ENCODE assay signal across 29 cellular contexts in genomic region chr1:18266391-18266790, GRCh38.
"Had no signal": no experiment of that assay in that cellular context is flagged by ENCODE, and none has a peak within 500 bp of the region (broad histone marks: within the 10 kb centered on the region; RNA-seq: fewer than 3 reads in every experiment).

No MANE protein-coding gene starts in this region.

- H3K4me1 Mint-ChIP-seq: immature natural killer cell, mesothelial cell of epicardium had no signal

- H3K27ac Mint-ChIP-seq: dendritic cell treated with granulocyte-macrophage colony-stimulating factor and Interleukin-4, amounts not matched to agents 40 ng/mL and 50 ng/mL, for 4 days; effector memory CD8-positive, alpha-beta T cell; endodermal cell; immature natural killer cell; mesothelial cell of epicardium had no signal

- FAIRE-seq: endometrium, kidney had no signal

- H3K27me3 ChIP-seq: colonic mucosa had no signal

- H3K4me1 ChIP-seq: colonic mucosa, esophagus squamous epithelium, gastrocnemius medialis, heart right ventricle, left lung, lower lobe of right lung had no signal

- H3K4me3 ChIP-seq: colonic mucosa, esophagus squamous epithelium, gastrocnemius medialis, heart right ventricle, left lung, lower lobe of right lung, mucosa of descending colon had no signal

- H3K36me3 ChIP-seq: colonic mucosa, esophagus squamous epithelium, gastrocnemius medialis, heart right ventricle, left lung, lower lobe of right lung had no signal

- H3K27ac ChIP-seq: colonic mucosa, epithelial cell of prostate, esophagus squamous epithelium, gastrocnemius medialis, heart right ventricle, left lung, lower lobe of right lung had no signal

- H3K9me3 Mint-ChIP-seq: dendritic cell treated with granulocyte-macrophage colony-stimulating factor and Interleukin-4, amounts not matched to agents 40 ng/mL and 50 ng/mL, for 4 days; effector memory CD8-positive, alpha-beta T cell; immature natural killer cell; mesothelial cell of epicardium had no signal

- H3K9me3 ChIP-seq: colonic mucosa, esophagus squamous epithelium, gastrocnemius medialis, left lung, lower lobe of right lung, mucosa of descending colon had no signal

- H3K4me3 Mint-ChIP-seq: dendritic cell treated with granulocyte-macrophage colony-stimulating factor and Interleukin-4, amounts not matched to agents 40 ng/mL and 50 ng/mL, for 4 days; effector memory CD8-positive, alpha-beta T cell; endodermal cell; immature natural killer cell; mesothelial cell of epicardium had no signal

- DNase-seq: colonic mucosa; cortex of kidney; effector CD8-positive, alpha-beta T cell; effector memory CD8-positive, alpha-beta T cell; endodermal cell; erythroblast; esophagus squamous epithelium; foreskin fibroblast; foreskin melanocyte; gastrocnemius medialis; glutamatergic neuron; head of caudate nucleus; heart right ventricle; hypothalamus; immature natural killer cell; islet precursor cell; kidney; kidney glomerular epithelial cell; left colon; left lung; left ventricle myocardium superior; lower lobe of right lung; mesenchymal stem cell; mucosa of descending colon had no signal

- ATAC-seq: effector memory CD8-positive, alpha-beta T cell; esophagus mucosa; gastrocnemius medialis; heart right ventricle; left colon; left lung; left ventricle myocardium superior; lower lobe of right lung; mucosa of descending colon had no signal

- H3K36me3 Mint-ChIP-seq: immature natural killer cell, mesothelial cell of epicardium had no signal
